20 cellular contexts compared by ENCODE assay signal in genomic region chr20:39398656-39399055, GRCh38.
A peak's percentile ranks its signal among the peaks of the same experiment; 100 is the strongest.
DNase-seq lines count a peak whose midpoint lies in the region; ATAC-seq and TF ChIP-seq lines count a peak whose summit lies in the region.
"Had no signal": no experiment of that assay in that cellular context is flagged by ENCODE, and none has a peak within 500 bp of the region (broad histone marks: within the 10 kb centered on the region; RNA-seq: fewer than 3 reads in every experiment).

No MANE protein-coding gene starts in this region.

- intact Hi-C loops in colonic mucosa (cut with DNase I) = no loop called here
- intact Hi-C loops in lower leg skin (cut with DNase I; ENCODE audit: low total_unique reads) = no loop called here

- no peaks in the 10 kb centered on the region for H3K4me1 ChIP-seq in colonic mucosa

- no peaks in the 10 kb centered on the region for H3K36me3 ChIP-seq in colonic mucosa

- no peak overlapping the region for H3K4me3 Mint-ChIP-seq in WTC11
- H3K4me3 Mint-ChIP-seq: CD14-positive monocyte had no signal

- no peaks in the 10 kb centered on the region for H3K9me3 ChIP-seq in colonic mucosa
- H3K9me3 ChIP-seq: SK-N-SH had no signal

- no peaks in the 10 kb centered on the region for H3K27me3 ChIP-seq in colonic mucosa

- POLR2A ChIA-PET in WTC11 (lab: Charles Lee) = interaction anchor here (0.6 kb wide), 1 partner anchor 13 kb away, joined by 3 read pairs; no protein-coding TSS in a partner anchor

- peaks cover 6% of the 10 kb centered on the region for H3K9me3 Mint-ChIP-seq in WTC11
- H3K9me3 Mint-ChIP-seq in activated naive CD4-positive, alpha-beta T cell treated with anti-CD3 and anti-CD28 coated beads, Interleukin-2, amount 50 U/mL, for 72 hours = no peaks in the 10 kb centered on the region

- ATAC-seq in WTC11 = peak; percentile 84
- ATAC-seq in activated naive CD4-positive, alpha-beta T cell treated with anti-CD3 and anti-CD28 coated beads, Interleukin-2, amount 50 U/mL, for 72 hours = no peak

- no peak overlapping the region for H3K27ac ChIP-seq in colonic mucosa

- H3K9ac ChIP-seq in colonic mucosa (ENCODE audit: low read depth in 2 of 2, low read length in 2 of 2) = no peak overlapping the region
- H3K9ac ChIP-seq: SK-N-SH had no signal

- H3K4me1 Mint-ChIP-seq in WTC11 = no peaks in the 10 kb centered on the region
- H3K4me1 Mint-ChIP-seq: CD14-positive monocyte had no signal

- peaks cover 2% of the 10 kb centered on the region for H3K27me3 Mint-ChIP-seq in WTC11 (ENCODE audit: low read depth)

- H3K27ac Mint-ChIP-seq in WTC11 = no peak overlapping the region
- no peak overlapping the region for H3K27ac Mint-ChIP-seq in activated naive CD4-positive, alpha-beta T cell treated with anti-CD3 and anti-CD28 coated beads, Interleukin-2, amount 50 U/mL, for 72 hours
- H3K27ac Mint-ChIP-seq: CD14-positive monocyte had no signal

- no peak overlapping the region for H3K4me3 ChIP-seq in colonic mucosa
- no peak overlapping the region for H3K4me3 ChIP-seq in lower leg skin (ENCODE audit: low read depth, poor library complexity, severe bottlenecking)

- WGBS in lower leg skin, 2 donors = 60 to 91% methylated on average over 2 of the region's 2 CpGs

- TF ChIP-seq POLR2A in lower leg skin (IDR thresholded peaks at IDR 0.05) = no peak

- TF ChIP-seq CTCF in WTC11 (IDR thresholded peaks at IDR 0.05) (no peak), colonic mucosa (IDR thresholded peaks at IDR 0.05) (no peak), lower leg skin (IDR thresholded peaks at IDR 0.05) (no peak)

- CTCF ChIA-PET in WTC11 (lab: Charles Lee) = interaction anchor here (0.6 to 1.6 kb wide), 36 partner anchors 10 to 475 kb away, joined by 3 to 34 read pairs (median 4); no protein-coding TSS in a partner anchor

- peak; percentile 41 for DNase-seq in NCI-H82 (lab: John Stamatoyannopoulos, UW)
- no peak for DNase-seq in NCI-H82 treated with DMSO at 0.1 percent for 48 hours (lab: John Stamatoyannopoulos, UW; ENCODE audit: unreplicated experiment)
- DNase-seq in NAMALWA (ENCODE audit: low spot score) = peak; percentile 8
- DNase-seq in WTC11 (ENCODE audit: low spot score) = peak; percentile 13
- DNase-seq in colonic mucosa = no peak
- DNase-seq in lower leg skin (ENCODE audit: low spot score in 2 of 2) = no peak
- DNase-seq in stimulated activated CD4-positive, alpha-beta T cell treated with anti-CD3 and anti-CD28 coated beads, Interleukin-4, amount 100 ng/mL, for 4 hours = no peak
- no peak for DNase-seq in activated naive CD4-positive, alpha-beta T cell treated with anti-CD3 and anti-CD28 coated beads, Interleukin-2, amount 50 U/mL, for 72 hours (ENCODE audit: low spot score in 2 of 2)
- DNase-seq: 8988T, DMS79 treated with DMSO at 0.1 percent for 48 hours, H7, KBM-7, NCI-H1048, NCI-H1436, NCI-H1930, NCI-H446, NCI-H748 treated with DMSO at 0.1 percent for 48 hours, Right ventricle myocardium superior, SK-N-SH had no signal

- no peaks in the 10 kb centered on the region for H3K36me3 Mint-ChIP-seq in WTC11
- H3K36me3 Mint-ChIP-seq in activated naive CD4-positive, alpha-beta T cell treated with anti-CD3 and anti-CD28 coated beads, Interleukin-2, amount 50 U/mL, for 72 hours = no peaks in the 10 kb centered on the region
- H3K36me3 Mint-ChIP-seq: CD14-positive monocyte had no signal

TF ChIP-seq in WTC11, 78 proteins besides CTCF, POLR2A, EP300 and RAD21:
- TF ChIP-seq ZBTB43 (CRISPR knock-in tag; IDR thresholded peaks at IDR 0.05) = no peak

Comparison
In these comparisons a context has a peak if more than half of its experiments do, and no peak if none do; other contexts are left out.
1. DNase-seq: peak in NCI-H82 (single experiment), NAMALWA (single experiment) and WTC11 (single experiment); none in NCI-H82 treated with DMSO at 0.1 percent for 48 hours (single experiment), colonic mucosa (single experiment), lower leg skin (0 of 2), stimulated activated CD4-positive, alpha-beta T cell treated with anti-CD3 and anti-CD28 coated beads, Interleukin-4, amount 100 ng/mL, for 4 hours (0 of 2) and activated naive CD4-positive, alpha-beta T cell treated with anti-CD3 and anti-CD28 coated beads, Interleukin-2, amount 50 U/mL, for 72 hours (0 of 2).